In the genomic region with DNA sequence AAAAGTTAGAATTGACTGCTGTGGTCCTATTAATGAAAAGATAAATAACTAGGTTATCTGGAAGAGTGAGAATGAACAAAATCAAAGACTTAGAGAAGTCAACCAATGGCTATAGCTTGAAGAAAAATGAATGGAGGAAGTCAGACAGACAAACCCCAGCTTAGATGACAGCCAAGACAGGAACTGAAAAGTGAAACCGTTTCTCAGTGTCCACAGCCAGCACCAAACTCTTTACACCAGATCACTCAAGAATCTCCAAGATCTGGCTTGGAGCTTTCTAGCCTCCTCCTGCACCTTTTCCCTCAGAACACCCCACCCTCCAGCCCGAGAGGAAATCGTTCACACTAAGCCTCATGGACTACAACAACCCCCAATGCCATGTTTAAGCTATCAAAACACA, we compare ENCODE assay signal across 10 cellular contexts.
DNase-seq lines count a peak whose midpoint lies in the region; ATAC-seq and TF ChIP-seq lines count a peak whose summit lies in the region.
"Had no signal": no experiment of that assay in that cellular context is flagged by ENCODE, and none has a peak within 500 bp of the region (broad histone marks: within the 10 kb centered on the region; RNA-seq: fewer than 3 reads in every experiment).

No MANE protein-coding gene starts in this region.

- no peaks in the 10 kb centered on the region for H3K27me3 Mint-ChIP-seq in activated CD4-positive, alpha-beta memory T cell treated with anti-CD3 and anti-CD28 coated beads, Interleukin-2, amount 10 ng/mL, durations not matched to agents 7 days and 5 days
- H3K27me3 Mint-ChIP-seq in activated CD4-positive, alpha-beta memory T cell treated with anti-CD3 and anti-CD28 coated beads for 36 hours = no peaks in the 10 kb centered on the region

- H3K4me1 ChIP-seq in neutrophil (ENCODE audit: control insufficient read depth in 1 of 2, insufficient read depth in 1 of 2, low read depth in 1 of 2, low read length in 1 of 2) (peaks cover 0 to 6% of the 10 kb centered on the region in 2 experiments), Peyer's patch (no peaks in the 10 kb centered on the region)
- H3K4me1 ChIP-seq: esophagus squamous epithelium had no signal

- no peak overlapping the region for H3K4me3 ChIP-seq in neutrophil (ENCODE audit: low read depth in 1 of 2, low read length in 1 of 2)
- H3K4me3 ChIP-seq in Peyer's patch = no peak overlapping the region
- H3K4me3 ChIP-seq: esophagus squamous epithelium, GM23338 had no signal

- no peak for TF ChIP-seq POLR2A in Peyer's patch (IDR thresholded peaks at IDR 0.05)

- H3K27ac ChIP-seq in neutrophil = peak overlapping the region; percentile 56
- no peak overlapping the region for H3K27ac ChIP-seq in Peyer's patch
- H3K27ac ChIP-seq: esophagus squamous epithelium had no signal

- H3K27me3 ChIP-seq in neutrophil (no peaks in the 10 kb centered on the region), Peyer's patch (no peaks in the 10 kb centered on the region)
- H3K27me3 ChIP-seq: esophagus squamous epithelium had no signal

- no peak for TF ChIP-seq CTCF in neutrophil (IDR thresholded peaks at IDR 0.05)
- no peak for TF ChIP-seq CTCF in Peyer's patch (IDR thresholded peaks at IDR 0.05)

- H3K9me3 ChIP-seq in neutrophil (no peaks in the 10 kb centered on the region), Peyer's patch (no peaks in the 10 kb centered on the region)
- H3K9me3 ChIP-seq: esophagus squamous epithelium had no signal

- H3K36me3 Mint-ChIP-seq in activated CD4-positive, alpha-beta memory T cell treated with anti-CD3 and anti-CD28 coated beads, Interleukin-2, amount 10 ng/mL, durations not matched to agents 7 days and 5 days (ENCODE audit: low read depth) = peaks cover 50% of the 10 kb centered on the region
- peaks cover 41% of the 10 kb centered on the region for H3K36me3 Mint-ChIP-seq in activated CD4-positive, alpha-beta memory T cell treated with anti-CD3 and anti-CD28 coated beads for 36 hours

- peaks cover 2% of the 10 kb centered on the region for H3K9me3 Mint-ChIP-seq in activated CD4-positive, alpha-beta memory T cell treated with anti-CD3 and anti-CD28 coated beads, Interleukin-2, amount 10 ng/mL, durations not matched to agents 7 days and 5 days
- H3K9me3 Mint-ChIP-seq in activated CD4-positive, alpha-beta memory T cell treated with anti-CD3 and anti-CD28 coated beads for 36 hours = no peaks in the 10 kb centered on the region
- H3K9me3 Mint-ChIP-seq: GM23338 had no signal

- intact Hi-C loops in activated CD4-positive, alpha-beta memory T cell treated with anti-CD3 and anti-CD28 coated beads for 36 hours (cut with micrococcal nuclease) = no loop called here
- intact Hi-C loops in left ventricle myocardium superior (cut with micrococcal nuclease) = no loop called here

- H3K27ac Mint-ChIP-seq in activated CD4-positive, alpha-beta memory T cell treated with anti-CD3 and anti-CD28 coated beads, Interleukin-2, amount 10 ng/mL, durations not matched to agents 7 days and 5 days = peak overlapping the region; percentile 71
- H3K27ac Mint-ChIP-seq in activated CD4-positive, alpha-beta memory T cell treated with anti-CD3 and anti-CD28 coated beads for 36 hours = no peak overlapping the region
- H3K27ac Mint-ChIP-seq: GM23338 had no signal

- peaks cover 39% of the 10 kb centered on the region for H3K4me1 Mint-ChIP-seq in activated CD4-positive, alpha-beta memory T cell treated with anti-CD3 and anti-CD28 coated beads, Interleukin-2, amount 10 ng/mL, durations not matched to agents 7 days and 5 days
- H3K4me1 Mint-ChIP-seq in activated CD4-positive, alpha-beta memory T cell treated with anti-CD3 and anti-CD28 coated beads for 36 hours (ENCODE audit: low read depth) = peaks cover 32% of the 10 kb centered on the region
- H3K4me1 Mint-ChIP-seq: GM23338 had no signal

- H3K4me3 Mint-ChIP-seq in activated CD4-positive, alpha-beta memory T cell treated with anti-CD3 and anti-CD28 coated beads, Interleukin-2, amount 10 ng/mL, durations not matched to agents 7 days and 5 days = no peak overlapping the region
- no peak overlapping the region for H3K4me3 Mint-ChIP-seq in activated CD4-positive, alpha-beta memory T cell treated with anti-CD3 and anti-CD28 coated beads for 36 hours
- H3K4me3 Mint-ChIP-seq: GM23338 had no signal

- ATAC-seq in GM21737 (IDR thresholded peaks at IDR 0.05; ENCODE audit: unreplicated experiment) (peak; percentile 72), HG03571 (IDR thresholded peaks at IDR 0.05; ENCODE audit: unreplicated experiment) (peak; percentile 91), left ventricle myocardium superior (no peak)
- ATAC-seq: GM23338 had no signal

- H3K36me3 ChIP-seq in neutrophil (no peaks in the 10 kb centered on the region), Peyer's patch (peaks cover 0 to 4% (median 0%) of the 10 kb centered on the region in 3 donors)

- no peak for DNase-seq in activated CD4-positive, alpha-beta memory T cell treated with anti-CD3 and anti-CD28 coated beads, Interleukin-2, amount 10 ng/mL, durations not matched to agents 7 days and 5 days
- no peak for DNase-seq in activated CD4-positive, alpha-beta memory T cell treated with anti-CD3 and anti-CD28 coated beads for 36 hours
- no peak for DNase-seq in Peyer's patch
- no peak for DNase-seq in SK-N-DZ (ENCODE audit: low spot score)
- no peak for DNase-seq in left ventricle myocardium superior
- DNase-seq: esophagus squamous epithelium had no signal

- CTCF ChIA-PET in activated CD4-positive, alpha-beta memory T cell treated with anti-CD3 and anti-CD28 coated beads, Interleukin-2, amount 10 ng/mL, durations not matched to agents 7 days and 5 days (lab: Charles Lee) = interaction anchor here (1.0 to 1.9 kb wide), 4 partner anchors 12 to 324 kb away, joined by 3 to 6 read pairs (median 4); a partner anchor contains a TSS
- CTCF ChIA-PET in activated CD4-positive, alpha-beta memory T cell treated with anti-CD3 and anti-CD28 coated beads for 36 hours (lab: Charles Lee) = no interaction called here

- POLR2A ChIA-PET in activated CD4-positive, alpha-beta memory T cell treated with anti-CD3 and anti-CD28 coated beads, Interleukin-2, amount 10 ng/mL, durations not matched to agents 7 days and 5 days (lab: Charles Lee) = interaction anchor here (1.1 to 2.1 kb wide), 6 partner anchors 8 to 57 kb away, joined by 3 to 11 read pairs (median 4); no protein-coding TSS in a partner anchor
- POLR2A ChIA-PET in activated CD4-positive, alpha-beta memory T cell treated with anti-CD3 and anti-CD28 coated beads for 36 hours (lab: Charles Lee) = no interaction called here
